Comparison of ENCODE assay signal across 1 cellular context in the genomic region with DNA sequence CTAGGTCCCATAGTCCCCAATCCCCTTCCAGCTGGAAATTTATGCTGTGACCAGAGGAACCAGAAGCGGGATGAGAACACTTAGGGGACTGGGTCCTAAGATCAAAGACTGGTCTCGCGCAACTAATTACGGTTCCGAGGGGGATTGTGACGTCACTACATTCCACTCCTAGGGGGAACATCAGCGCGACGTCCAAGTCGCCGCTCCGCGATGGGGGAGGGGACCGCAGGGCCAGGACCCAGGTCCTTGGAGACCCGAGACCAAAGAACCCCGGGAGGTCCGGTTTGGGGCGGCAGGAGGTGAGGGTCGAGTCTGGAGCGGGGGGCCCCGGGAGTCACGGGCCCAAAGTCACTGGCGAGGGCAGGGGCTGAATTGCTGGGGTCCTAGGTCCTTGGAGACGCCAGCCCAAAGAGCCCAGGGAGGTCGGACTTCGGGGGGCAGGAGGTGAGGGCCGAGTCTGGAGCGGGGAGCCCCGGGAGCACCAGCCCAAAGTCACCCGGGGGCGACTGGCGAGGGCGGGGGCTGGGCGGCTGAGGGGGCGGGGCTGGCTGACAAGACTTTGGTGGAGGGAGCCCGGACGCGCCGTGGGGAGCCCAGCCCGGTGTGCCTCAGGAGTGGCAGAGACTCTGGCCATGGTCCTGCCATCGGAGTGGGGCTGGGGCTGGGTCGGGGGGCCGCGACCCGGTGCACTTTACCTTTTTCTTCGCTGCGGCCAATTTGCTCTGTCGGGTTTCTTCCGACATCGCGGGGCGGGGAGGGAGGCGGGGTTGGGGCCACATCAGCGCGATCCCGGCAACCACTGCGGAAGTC.
TF ChIP-seq lines count a peak whose summit lies in the region.

A gene with protein sequence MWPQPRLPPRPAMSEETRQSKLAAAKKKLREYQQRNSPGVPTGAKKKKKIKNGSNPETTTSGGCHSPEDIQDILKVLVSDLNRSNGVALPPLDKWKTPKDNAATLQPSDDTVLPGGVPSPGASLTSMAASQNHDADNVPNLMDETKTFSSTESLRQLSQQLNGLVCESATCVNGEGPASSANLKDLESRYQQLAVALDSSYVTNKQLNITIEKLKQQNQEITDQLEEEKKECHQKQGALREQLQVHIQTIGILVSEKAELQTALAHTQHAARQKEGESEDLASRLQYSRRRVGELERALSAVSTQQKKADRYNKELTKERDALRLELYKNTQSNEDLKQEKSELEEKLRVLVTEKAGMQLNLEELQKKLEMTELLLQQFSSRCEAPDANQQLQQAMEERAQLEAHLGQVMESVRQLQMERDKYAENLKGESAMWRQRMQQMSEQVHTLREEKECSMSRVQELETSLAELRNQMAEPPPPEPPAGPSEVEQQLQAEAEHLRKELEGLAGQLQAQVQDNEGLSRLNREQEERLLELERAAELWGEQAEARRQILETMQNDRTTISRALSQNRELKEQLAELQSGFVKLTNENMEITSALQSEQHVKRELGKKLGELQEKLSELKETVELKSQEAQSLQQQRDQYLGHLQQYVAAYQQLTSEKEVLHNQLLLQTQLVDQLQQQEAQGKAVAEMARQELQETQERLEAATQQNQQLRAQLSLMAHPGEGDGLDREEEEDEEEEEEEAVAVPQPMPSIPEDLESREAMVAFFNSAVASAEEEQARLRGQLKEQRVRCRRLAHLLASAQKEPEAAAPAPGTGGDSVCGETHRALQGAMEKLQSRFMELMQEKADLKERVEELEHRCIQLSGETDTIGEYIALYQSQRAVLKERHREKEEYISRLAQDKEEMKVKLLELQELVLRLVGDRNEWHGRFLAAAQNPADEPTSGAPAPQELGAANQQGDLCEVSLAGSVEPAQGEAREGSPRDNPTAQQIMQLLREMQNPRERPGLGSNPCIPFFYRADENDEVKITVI (minus strand): TSS at position 810 of the 810 bp plus-strand sequence. CDS start 31 bp downstream, at position 779.

TF ChIP-seq in HEK293, 187 proteins besides CTCF, POLR2A, EP300 and RAD21 (continued from another document):
- TF ChIP-seq KLF8 (tag by site-specific recombination; IDR thresholded peaks at IDR 0.05), result no peak
- no peak for TF ChIP-seq ZNF776 (tag by site-specific recombination; IDR thresholded peaks at IDR 0.05; ENCODE audit: borderline replicate concordance)
- no peak for TF ChIP-seq ZNF423 (tag by site-specific recombination; IDR thresholded peaks at IDR 0.05)
- TF ChIP-seq ZSCAN23 (tag by site-specific recombination; IDR thresholded peaks at IDR 0.05), result no peak
- no peak for TF ChIP-seq ZNF324 (tag by site-specific recombination; IDR thresholded peaks at IDR 0.05)
- no peak for TF ChIP-seq TCF7L2 (IDR thresholded peaks at IDR 0.05; ENCODE audit: borderline replicate concordance, low read depth, low read length)
- TF ChIP-seq BCL11B (tag by site-specific recombination; IDR thresholded peaks at IDR 0.05; ENCODE audit: low read depth), result 0 out of 2 replicates have a peak, but pooled peaks have one; percentile 15
- TF ChIP-seq HOXD13 (CRISPR knock-in tag; IDR thresholded peaks at IDR 0.05; ENCODE audit: borderline replicate concordance), result no peak
- no peak for TF ChIP-seq ZNF133 (tag by site-specific recombination; IDR thresholded peaks at IDR 0.05)
- no peak for TF ChIP-seq IKZF3 (tag by site-specific recombination; IDR thresholded peaks at IDR 0.05)
- TF ChIP-seq ZNF24 (tag by site-specific recombination; IDR thresholded peaks at IDR 0.05), result no peak
- TF ChIP-seq PRDM1 (tag by site-specific recombination; IDR thresholded peaks at IDR 0.05), result no peak
- no peak for TF ChIP-seq ZNF138 (tag by site-specific recombination; IDR thresholded peaks at IDR 0.05; ENCODE audit: borderline replicate concordance)
- TF ChIP-seq RBAK (tag by site-specific recombination; IDR thresholded peaks at IDR 0.05), result no peak
- no peak for TF ChIP-seq ZNF747 (tag by site-specific recombination; IDR thresholded peaks at IDR 0.05)
- TF ChIP-seq ZNF221 (tag by site-specific recombination; IDR thresholded peaks at IDR 0.05; ENCODE audit: borderline replicate concordance), result no peak
- TF ChIP-seq ZFHX2 (tag by site-specific recombination; conservative IDR thresholded peaks at IDR 0.05), result 0 out of 2 replicates have a peak, but pooled peaks have one; percentile 14
- TF ChIP-seq, protein P1, sequence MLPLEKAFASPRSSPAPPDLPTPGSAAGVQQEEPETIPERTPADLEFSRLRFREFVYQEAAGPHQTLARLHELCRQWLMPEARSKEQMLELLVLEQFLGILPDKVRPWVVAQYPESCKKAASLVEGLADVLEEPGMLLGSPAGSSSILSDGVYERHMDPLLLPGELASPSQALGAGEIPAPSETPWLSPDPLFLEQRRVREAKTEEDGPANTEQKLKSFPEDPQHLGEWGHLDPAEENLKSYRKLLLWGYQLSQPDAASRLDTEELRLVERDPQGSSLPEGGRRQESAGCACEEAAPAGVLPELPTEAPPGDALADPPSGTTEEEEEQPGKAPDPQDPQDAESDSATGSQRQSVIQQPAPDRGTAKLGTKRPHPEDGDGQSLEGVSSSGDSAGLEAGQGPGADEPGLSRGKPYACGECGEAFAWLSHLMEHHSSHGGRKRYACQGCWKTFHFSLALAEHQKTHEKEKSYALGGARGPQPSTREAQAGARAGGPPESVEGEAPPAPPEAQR (tag by site-specific recombination; IDR thresholded peaks at IDR 0.05), result no peak
- TF ChIP-seq ZNF266 (tag by site-specific recombination; IDR thresholded peaks at IDR 0.05; ENCODE audit: low read depth), result no peak
- TF ChIP-seq ZNF184 (tag by site-specific recombination; IDR thresholded peaks at IDR 0.05), result no peak
- TF ChIP-seq, protein P2, sequence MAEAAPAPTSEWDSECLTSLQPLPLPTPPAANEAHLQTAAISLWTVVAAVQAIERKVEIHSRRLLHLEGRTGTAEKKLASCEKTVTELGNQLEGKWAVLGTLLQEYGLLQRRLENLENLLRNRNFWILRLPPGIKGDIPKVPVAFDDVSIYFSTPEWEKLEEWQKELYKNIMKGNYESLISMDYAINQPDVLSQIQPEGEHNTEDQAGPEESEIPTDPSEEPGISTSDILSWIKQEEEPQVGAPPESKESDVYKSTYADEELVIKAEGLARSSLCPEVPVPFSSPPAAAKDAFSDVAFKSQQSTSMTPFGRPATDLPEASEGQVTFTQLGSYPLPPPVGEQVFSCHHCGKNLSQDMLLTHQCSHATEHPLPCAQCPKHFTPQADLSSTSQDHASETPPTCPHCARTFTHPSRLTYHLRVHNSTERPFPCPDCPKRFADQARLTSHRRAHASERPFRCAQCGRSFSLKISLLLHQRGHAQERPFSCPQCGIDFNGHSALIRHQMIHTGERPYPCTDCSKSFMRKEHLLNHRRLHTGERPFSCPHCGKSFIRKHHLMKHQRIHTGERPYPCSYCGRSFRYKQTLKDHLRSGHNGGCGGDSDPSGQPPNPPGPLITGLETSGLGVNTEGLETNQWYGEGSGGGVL (tag by site-specific recombination; IDR thresholded peaks at IDR 0.05), result 0 out of 2 replicates have a peak, but pooled peaks have one; percentile 15
